1 cellular context compared by ENCODE assay signal in the genomic region with DNA sequence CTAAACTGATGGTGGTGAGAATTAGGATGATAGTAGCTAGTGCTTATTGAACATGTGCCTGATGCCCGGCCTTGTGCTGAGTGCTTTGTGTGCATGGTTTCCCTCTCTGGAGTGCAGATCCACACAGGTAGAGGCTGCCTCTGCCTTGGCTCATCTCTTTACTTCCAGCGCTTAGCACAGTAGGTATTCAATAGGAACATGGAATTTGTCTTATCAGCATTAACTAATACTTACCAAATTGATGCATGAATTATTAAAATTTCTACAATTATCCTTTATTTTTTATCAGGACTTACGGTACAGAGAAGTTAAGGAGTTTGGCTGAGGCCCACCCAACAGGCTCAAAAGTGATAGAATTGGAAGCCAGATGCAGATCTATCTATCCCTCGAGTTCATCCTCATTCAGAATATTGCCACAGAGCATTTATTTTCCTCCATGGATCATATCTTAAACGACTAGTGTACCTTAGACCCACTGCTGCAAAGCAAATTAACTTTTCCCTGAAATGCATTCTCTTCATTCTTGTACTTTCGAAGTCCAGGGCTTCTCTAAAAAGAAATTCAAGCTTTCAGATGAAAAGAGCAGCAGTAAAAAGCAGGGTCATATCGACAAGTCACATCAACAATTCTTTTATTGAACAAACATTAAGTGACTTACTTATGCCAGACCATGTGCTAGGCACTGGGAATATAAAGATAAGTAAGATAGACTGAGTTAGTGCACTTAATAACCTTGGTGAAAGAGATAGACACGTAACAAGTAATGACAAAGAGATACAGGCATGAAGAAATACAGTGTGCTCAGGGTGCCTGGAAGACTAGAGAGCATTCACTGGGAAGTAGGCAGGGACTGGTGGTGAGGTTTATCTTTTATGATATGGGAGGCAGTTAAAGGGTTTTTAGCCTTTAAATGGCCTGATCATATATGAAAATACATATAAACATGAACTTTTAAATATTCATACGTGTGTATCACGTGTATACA.
TF ChIP-seq lines count a peak whose summit lies in the region.

No MANE protein-coding gene starts in this region.

TF ChIP-seq in HepG2, 621 proteins besides CTCF, POLR2A, EP300 and RAD21 (continued from another document):
- no peak for TF ChIP-seq ZNF33A (CRISPR knock-in tag; IDR thresholded peaks at IDR 0.05; ENCODE audit: borderline replicate concordance)
- TF ChIP-seq, protein P1, sequence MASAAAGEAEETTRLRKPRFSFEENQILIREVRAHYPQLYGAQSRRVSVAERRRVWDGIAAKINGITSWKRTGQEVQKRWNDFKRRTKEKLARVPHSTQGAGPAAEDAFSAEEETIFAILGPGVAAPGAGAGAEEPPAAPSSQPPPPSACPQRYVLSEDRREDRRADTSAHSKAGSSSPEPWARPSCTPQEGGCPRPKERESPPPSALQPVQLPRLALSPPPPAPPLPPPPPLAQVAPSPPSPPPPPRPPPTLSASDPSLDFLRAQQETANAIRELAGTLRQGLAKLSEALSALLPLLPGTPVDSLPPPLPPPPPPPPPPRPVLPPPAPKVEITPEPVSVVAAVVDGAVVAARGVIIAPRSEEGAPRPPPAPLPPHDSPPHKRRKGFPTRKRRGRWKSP (CRISPR knock-in tag; IDR thresholded peaks at IDR 0.05), result no peak
- TF ChIP-seq POLR2AphosphoS5 (IDR thresholded peaks at IDR 0.05; ENCODE audit: low read depth, low read length), result no peak
- TF ChIP-seq ZBTB3 (CRISPR knock-in tag; IDR thresholded peaks at IDR 0.05; ENCODE audit: borderline replicate concordance, low read depth), result no peak
- TF ChIP-seq NCOA2 (CRISPR knock-in tag; IDR thresholded peaks at IDR 0.05), result peak; percentile 30; the same call in 1 of the 2 replicates
- no peak for TF ChIP-seq ZNF136 (CRISPR knock-in tag; IDR thresholded peaks at IDR 0.05; ENCODE audit: low read depth)
- no peak for TF ChIP-seq ZNF343 (CRISPR knock-in tag; IDR thresholded peaks at IDR 0.05)
- no peak for TF ChIP-seq MBNL3 (CRISPR knock-in tag; conservative IDR thresholded peaks at IDR 0.05)
- peak; percentile 87 for TF ChIP-seq BCL6 (CRISPR knock-in tag; IDR thresholded peaks at IDR 0.05)
- peak; percentile 32; the same call in 1 of the 2 replicates for TF ChIP-seq CREM (IDR thresholded peaks at IDR 0.05)
- no peak for TF ChIP-seq CREM (CRISPR knock-in tag; IDR thresholded peaks at IDR 0.05)
- TF ChIP-seq ZNF615 (CRISPR knock-in tag; IDR thresholded peaks at IDR 0.05; ENCODE audit: borderline replicate concordance), result no peak
- TF ChIP-seq ZNF549 (CRISPR knock-in tag; IDR thresholded peaks at IDR 0.05), result no peak
- peak; percentile 69 for TF ChIP-seq HNF4A (CRISPR knock-in tag; IDR thresholded peaks at IDR 0.05)
- TF ChIP-seq ZSCAN20 (CRISPR knock-in tag; IDR thresholded peaks at IDR 0.05; ENCODE audit: borderline replicate concordance), result no peak
- no peak for TF ChIP-seq EEA1 (CRISPR knock-in tag; IDR thresholded peaks at IDR 0.05; ENCODE audit: borderline replicate concordance)
- no peak for TF ChIP-seq SNAPC2 (CRISPR knock-in tag; IDR thresholded peaks at IDR 0.05)
- TF ChIP-seq MED8 (CRISPR knock-in tag; IDR thresholded peaks at IDR 0.05; ENCODE audit: insufficient replicate concordance), result no peak
- TF ChIP-seq, protein P2, sequence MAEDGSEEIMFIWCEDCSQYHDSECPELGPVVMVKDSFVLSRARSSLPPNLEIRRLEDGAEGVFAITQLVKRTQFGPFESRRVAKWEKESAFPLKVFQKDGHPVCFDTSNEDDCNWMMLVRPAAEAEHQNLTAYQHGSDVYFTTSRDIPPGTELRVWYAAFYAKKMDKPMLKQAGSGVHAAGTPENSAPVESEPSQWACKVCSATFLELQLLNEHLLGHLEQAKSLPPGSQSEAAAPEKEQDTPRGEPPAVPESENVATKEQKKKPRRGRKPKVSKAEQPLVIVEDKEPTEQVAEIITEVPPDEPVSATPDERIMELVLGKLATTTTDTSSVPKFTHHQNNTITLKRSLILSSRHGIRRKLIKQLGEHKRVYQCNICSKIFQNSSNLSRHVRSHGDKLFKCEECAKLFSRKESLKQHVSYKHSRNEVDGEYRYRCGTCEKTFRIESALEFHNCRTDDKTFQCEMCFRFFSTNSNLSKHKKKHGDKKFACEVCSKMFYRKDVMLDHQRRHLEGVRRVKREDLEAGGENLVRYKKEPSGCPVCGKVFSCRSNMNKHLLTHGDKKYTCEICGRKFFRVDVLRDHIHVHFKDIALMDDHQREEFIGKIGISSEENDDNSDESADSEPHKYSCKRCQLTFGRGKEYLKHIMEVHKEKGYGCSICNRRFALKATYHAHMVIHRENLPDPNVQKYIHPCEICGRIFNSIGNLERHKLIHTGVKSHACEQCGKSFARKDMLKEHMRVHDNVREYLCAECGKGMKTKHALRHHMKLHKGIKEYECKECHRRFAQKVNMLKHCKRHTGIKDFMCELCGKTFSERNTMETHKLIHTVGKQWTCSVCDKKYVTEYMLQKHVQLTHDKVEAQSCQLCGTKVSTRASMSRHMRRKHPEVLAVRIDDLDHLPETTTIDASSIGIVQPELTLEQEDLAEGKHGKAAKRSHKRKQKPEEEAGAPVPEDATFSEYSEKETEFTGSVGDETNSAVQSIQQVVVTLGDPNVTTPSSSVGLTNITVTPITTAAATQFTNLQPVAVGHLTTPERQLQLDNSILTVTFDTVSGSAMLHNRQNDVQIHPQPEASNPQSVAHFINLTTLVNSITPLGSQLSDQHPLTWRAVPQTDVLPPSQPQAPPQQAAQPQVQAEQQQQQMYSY (CRISPR knock-in tag; IDR thresholded peaks at IDR 0.05), result no peak
- no peak for TF ChIP-seq CHD4 (IDR thresholded peaks at IDR 0.05; ENCODE audit: borderline replicate concordance, low read length)
- no peak for TF ChIP-seq SPEN (CRISPR knock-in tag; IDR thresholded peaks at IDR 0.05; ENCODE audit: low read depth)
